Comparison of ENCODE assay signal across 1 cellular context in genomic region chr4:153573221-153573620, GRCh38.
TF ChIP-seq lines count a peak whose summit lies in the region.

No MANE protein-coding gene starts in this region.

TF ChIP-seq in GM12878, 131 proteins besides CTCF, POLR2A, EP300 and RAD21 (continued from another document):
- TF ChIP-seq REST (IDR thresholded peaks at IDR 0.05; ENCODE audit: low read depth, low read length): no peak
- TF ChIP-seq IKZF2 (IDR thresholded peaks at IDR 0.05): no peak
- TF ChIP-seq GABPA (IDR thresholded peaks at IDR 0.05; ENCODE audit: low read depth): no peak
